ENCODE assay signal across 12 cellular contexts in the genomic region with DNA sequence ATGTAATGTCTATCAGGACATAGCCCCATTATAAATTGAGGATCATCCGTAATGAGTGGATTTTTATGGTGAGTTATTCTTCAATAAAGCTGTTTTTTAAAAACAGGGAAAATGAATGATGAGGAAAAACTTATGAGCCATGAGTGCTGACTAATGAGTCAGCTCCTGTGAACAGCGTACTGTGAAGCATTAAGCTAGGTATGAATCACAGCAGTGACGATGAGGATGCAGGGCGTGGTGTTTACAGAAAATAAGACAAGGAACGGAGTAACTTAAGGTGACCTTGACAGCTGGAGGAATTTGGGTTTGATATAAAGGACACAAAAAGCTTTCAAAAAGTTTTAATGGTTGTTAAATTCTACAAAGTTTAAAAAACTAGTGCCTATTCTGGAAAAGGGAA.
DNase-seq lines count a peak whose midpoint lies in the region; ATAC-seq lines count a peak whose summit lies in the region.
"Had no signal": no experiment of that assay in that cellular context is flagged by ENCODE, and none has a peak within 500 bp of the region (broad histone marks: within the 10 kb centered on the region; RNA-seq: fewer than 3 reads in every experiment).

No MANE protein-coding gene starts in this region.

- H3K4me1 ChIP-seq in esophagus (ENCODE audit: control insufficient read depth in 2 of 2, insufficient read depth in 2 of 2, low read length in 1 of 2) = peaks cover 0 to 5% of the 10 kb centered on the region in 2 donors

- H3K27me3 Mint-ChIP-seq in T-cell = peaks cover 11 to 13% of the 10 kb centered on the region in 2 donors

- 44 to 55% methylated on average over 5 of the region's 5 CpGs for WGBS in esophagus, 2 donors

- no peaks in the 10 kb centered on the region for H3K9me3 ChIP-seq in esophagus (ENCODE audit: control insufficient read depth in 2 of 2, insufficient read depth in 1 of 2, low read depth in 1 of 2, low read length in 1 of 2)
- H3K9me3 ChIP-seq: thoracic aorta had no signal

- H3K27ac ChIP-seq in esophagus (ENCODE audit: low read depth in 2 of 2, low read length in 1 of 2) = peak overlapping the region; percentile 15 to 74
- H3K27ac ChIP-seq: thoracic aorta had no signal

- POLR2A ChIA-PET in T-cell (lab: Charles Lee) = no interaction called here

- H3K27me3 ChIP-seq in esophagus (ENCODE audit: control insufficient read depth in 1 of 2, insufficient read depth in 2 of 2, low read length in 2 of 2) = no peaks in the 10 kb centered on the region

- peak; percentile 96 for DNase-seq in ELR (ENCODE audit: low read depth)
- DNase-seq in RKO (ENCODE audit: low spot score) = peak; percentile 90
- DNase-seq in posterior vena cava (ENCODE audit: low spot score) = peak; percentile 19
- no peak for DNase-seq in activated naive CD4-positive, alpha-beta T cell treated with anti-CD3 and anti-CD28 coated beads, Interleukin-2, amount 50 U/mL, for 16 hours
- no peak for DNase-seq in NCI-H1105 (lab: John Stamatoyannopoulos, UW)
- no peak for DNase-seq in T-cell
- DNase-seq in iPS-NIHi7 (ENCODE audit: extremely low spot score) = no peak
- DNase-seq: GOT3; NCI-H1092; stimulated activated CD4-positive, alpha-beta T cell treated with anti-CD3 and anti-CD28 coated beads, Interleukin-4, amount 100 ng/mL, for 1 hour had no signal

- no peak overlapping the region for H3K27ac Mint-ChIP-seq in T-cell

- no peak overlapping the region for H3K4me3 Mint-ChIP-seq in T-cell

- H3K9me3 Mint-ChIP-seq in T-cell = no peaks in the 10 kb centered on the region

- H3K36me3 ChIP-seq in esophagus (ENCODE audit: control insufficient read depth in 2 of 2, insufficient read depth in 2 of 2, low read length in 1 of 2) = no peaks in the 10 kb centered on the region
- H3K36me3 ChIP-seq: thoracic aorta had no signal

- no peaks in the 10 kb centered on the region for H3K36me3 Mint-ChIP-seq in T-cell

- CTCF ChIA-PET in T-cell (lab: Charles Lee) = no interaction called here

- ATAC-seq in T-cell (replicated peaks in 1 of 4) = no peak

- no peak overlapping the region for H3K4me3 ChIP-seq in esophagus (ENCODE audit: low read depth in 1 of 2, low read length in 2 of 2)
- H3K4me3 ChIP-seq: thoracic aorta had no signal

- intact Hi-C loops in posterior vena cava (cut with DNase I) = no loop called here

- H3K4me1 Mint-ChIP-seq in T-cell = no peaks in the 10 kb centered on the region

Comparison
In these comparisons a context has a peak if more than half of its experiments do, and no peak if none do; other contexts are left out.
1. DNase-seq: peak in ELR (single experiment), RKO (single experiment) and posterior vena cava (single experiment); none in activated naive CD4-positive, alpha-beta T cell treated with anti-CD3 and anti-CD28 coated beads, Interleukin-2, amount 50 U/mL, for 16 hours (single experiment), NCI-H1105 (single experiment), T-cell (0 of 34) and iPS-NIHi7 (single experiment).